16 cellular contexts compared by ENCODE assay signal in genomic region chr4:141890279-141890678, GRCh38.
DNase-seq lines count a peak whose midpoint lies in the region; ATAC-seq and TF ChIP-seq lines count a peak whose summit lies in the region.
"Had no signal": no experiment of that assay in that cellular context is flagged by ENCODE, and none has a peak within 500 bp of the region (broad histone marks: within the 10 kb centered on the region; RNA-seq: fewer than 3 reads in every experiment).

No MANE protein-coding gene starts in this region.

- no peak for ATAC-seq in GM21423 (IDR thresholded peaks at IDR 0.05; ENCODE audit: unreplicated experiment)

- in situ Hi-C loops in SK-MEL-5 (cut with HindIII; ENCODE audit: low pct_unique_long_range_greater_than_20kb, low sequenced_read_pairs) = no loop called here

- TF ChIP-seq CTCF in choroid plexus epithelial cell (conservative IDR thresholded peaks at IDR 0.05; ENCODE audit: low read depth, low read length) (no peak), coronary artery (IDR thresholded peaks at IDR 0.05) (no peak)

- peak; percentile 78 for DNase-seq in COLO829 (ENCODE audit: low spot score)
- DNase-seq in SK-MEL-5 (ENCODE audit: low read depth, low spot score) = peak; percentile 96
- DNase-seq in choroid plexus epithelial cell (ENCODE audit: low read depth) = peak; percentile 3
- DNase-seq in iris pigment epithelial cell (ENCODE audit: low read depth) = peak; percentile 3
- no peak for DNase-seq in coronary artery (ENCODE audit: low spot score)
- DNase-seq in NCI-H526 (lab: John Stamatoyannopoulos, UW) = no peak
- DNase-seq: COR-L47, DMS153, H7, NCI-H1105, NCI-H1694, NCI-H345, NCI-H526 treated with DMSO at 0.1 percent for 48 hours, SHP77 treated with DMSO at 0.1 percent for 48 hours had no signal

- H3K27ac ChIP-seq in coronary artery = no peak overlapping the region
- H3K27ac ChIP-seq: C4-2B had no signal

- H3K4me3 ChIP-seq in choroid plexus epithelial cell (ENCODE audit: low read depth, low read length) (no peak overlapping the region), coronary artery (no peak overlapping the region)

Comparison
In these comparisons a context has a peak if more than half of its experiments do, and no peak if none do; other contexts are left out.
1. DNase-seq: peak in COLO829 (single experiment), SK-MEL-5 (single experiment), choroid plexus epithelial cell (single experiment) and iris pigment epithelial cell (single experiment); none in coronary artery (single experiment) and NCI-H526 (0 of 2).